In the genomic region with DNA sequence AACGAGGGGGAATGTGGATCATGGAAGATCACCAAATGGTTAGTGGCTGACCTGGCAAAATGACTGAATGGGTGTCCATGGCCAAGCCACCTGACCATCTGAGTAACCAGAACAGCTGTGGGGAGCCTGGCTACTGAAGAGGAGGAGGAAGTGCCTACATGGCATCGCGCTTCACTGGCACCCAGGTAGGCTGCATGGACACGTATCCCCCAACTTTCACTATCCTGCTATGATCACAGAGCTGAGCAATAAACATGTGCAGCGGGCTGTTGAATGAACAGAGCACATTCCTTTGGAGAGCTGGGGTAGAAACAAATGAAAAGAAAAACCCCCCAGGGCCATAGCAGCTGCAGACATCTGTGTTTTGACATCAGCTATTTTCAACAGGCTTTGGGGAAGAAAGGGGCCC, we compare ENCODE assay signal across 13 cellular contexts. TPM values are rescaled to one million over a fixed set of nuclear protein-coding genes. Genes with fewer than 3 reads are reported as not detected.
A peak's percentile ranks its signal among the peaks of the same experiment; 100 is the strongest.
DNase-seq lines count a peak whose midpoint lies in the region; ATAC-seq and TF ChIP-seq lines count a peak whose summit lies in the region.
"Had no signal": no experiment of that assay in that cellular context is flagged by ENCODE, and none has a peak within 500 bp of the region (broad histone marks: within the 10 kb centered on the region; RNA-seq: fewer than 3 reads in every experiment).

No MANE protein-coding gene starts in this region.

- H3K27ac ChIP-seq in naive thymus-derived CD4-positive, alpha-beta T cell (ENCODE audit: low read depth, low read length), result no peak overlapping the region
- H3K27ac ChIP-seq: SK-N-MC had no signal

- TF ChIP-seq CTCF in nephron progenitor cell (IDR thresholded peaks at IDR 0.05), result no peak

- intact Hi-C loops in naive thymus-derived CD4-positive, alpha-beta T cell (cut with micrococcal nuclease), result loop anchor here (5.0 to 10.0 kb wide), 5 partner anchors 60 to 1212 kb away; partner anchors contain the start of genes CYREN (in 1 of the 2), EXOC4 (in 1 of the 2) and STMP1 (in 1 of the 2)

- no peak overlapping the region for H3K4me3 Mint-ChIP-seq in activated naive CD4-positive, alpha-beta T cell treated with anti-CD3 and anti-CD28 coated beads, Interleukin-2, amount 10 ng/mL, durations not matched to agents 7 days and 5 days
- no peak overlapping the region for H3K4me3 Mint-ChIP-seq in nephron progenitor cell
- peak overlapping the region in 1 of 10 donors; percentile 10 for H3K4me3 Mint-ChIP-seq in naive thymus-derived CD4-positive, alpha-beta T cell
- H3K4me3 Mint-ChIP-seq: activated T-helper 17 cell treated with anti-CD3 and anti-CD28 coated beads, Interleukin-2, amount 50 U/mL, for 72 hours; stimulated activated naive CD8-positive, alpha-beta T cell treated with anti-CD3 and anti-CD28 coated beads, Interleukin-15, Interleukin-2, amounts not matched to agents 100 ng/mL and 50 ng/mL, for 24 hours had no signal

- H3K36me3 ChIP-seq in naive thymus-derived CD4-positive, alpha-beta T cell (ENCODE audit: control insufficient read depth in 2 of 3, insufficient read depth in 3 of 3, low read length in 3 of 3), result peaks cover 0 to 46% (median 10%) of the 10 kb centered on the region in 3 experiments

- POLR2A ChIA-PET in naive thymus-derived CD4-positive, alpha-beta T cell (lab: Charles Lee), result no interaction called here

- no peak for DNase-seq in activated naive CD4-positive, alpha-beta T cell treated with anti-CD3 and anti-CD28 coated beads, Interleukin-2, amount 10 ng/mL, durations not matched to agents 7 days and 5 days
- no peak for DNase-seq in activated naive CD4-positive, alpha-beta T cell (lab: John Stamatoyannopoulos, UW)
- DNase-seq in foreskin melanocyte (peak; percentile 70), nephron progenitor cell (no peak), T-helper 9 cell (no peak)
- no peak for DNase-seq in naive thymus-derived CD4-positive, alpha-beta T cell
- no peak for DNase-seq in NK-92 treated with Interleukin-12 subunit alpha and Interleukin-12 subunit beta, amount 100 ng/mL, for 24 hours (lab: John Stamatoyannopoulos, UW)
- DNase-seq: CD8-positive, alpha-beta memory T cell; dermis blood vessel endothelial cell had no signal

- peaks cover 7 to 20% of the 10 kb centered on the region in 2 donors for H3K4me1 ChIP-seq in naive thymus-derived CD4-positive, alpha-beta T cell (ENCODE audit: control insufficient read depth in 2 of 2, insufficient read depth in 2 of 2, low read length in 2 of 2)

- peaks cover 36% of the 10 kb centered on the region for H3K36me3 Mint-ChIP-seq in activated naive CD4-positive, alpha-beta T cell treated with anti-CD3 and anti-CD28 coated beads, Interleukin-2, amount 10 ng/mL, durations not matched to agents 7 days and 5 days
- peaks cover 60% of the 10 kb centered on the region for H3K36me3 Mint-ChIP-seq in nephron progenitor cell (ENCODE audit: low read depth)
- H3K36me3 Mint-ChIP-seq in naive thymus-derived CD4-positive, alpha-beta T cell, result peaks cover 9 to 48% (median 11%) of the 10 kb centered on the region in 5 donors

- H3K4me3 ChIP-seq in naive thymus-derived CD4-positive, alpha-beta T cell (ENCODE audit: low read length), result no peak overlapping the region
- H3K4me3 ChIP-seq: SK-N-MC had no signal

- H3K9me3 Mint-ChIP-seq in activated naive CD4-positive, alpha-beta T cell treated with anti-CD3 and anti-CD28 coated beads, Interleukin-2, amount 10 ng/mL, durations not matched to agents 7 days and 5 days, result no peaks in the 10 kb centered on the region
- no peaks in the 10 kb centered on the region for H3K9me3 Mint-ChIP-seq in nephron progenitor cell
- H3K9me3 Mint-ChIP-seq in naive thymus-derived CD4-positive, alpha-beta T cell, result no peaks in the 10 kb centered on the region
- H3K9me3 Mint-ChIP-seq: activated T-helper 17 cell treated with anti-CD3 and anti-CD28 coated beads, Interleukin-2, amount 50 U/mL, for 72 hours; CD8-positive, alpha-beta memory T cell; stimulated activated naive CD8-positive, alpha-beta T cell treated with anti-CD3 and anti-CD28 coated beads, Interleukin-15, Interleukin-2, amounts not matched to agents 100 ng/mL and 50 ng/mL, for 24 hours had no signal

- no peaks in the 10 kb centered on the region for H3K27me3 Mint-ChIP-seq in activated naive CD4-positive, alpha-beta T cell treated with anti-CD3 and anti-CD28 coated beads, Interleukin-2, amount 10 ng/mL, durations not matched to agents 7 days and 5 days
- peaks cover 2% of the 10 kb centered on the region for H3K27me3 Mint-ChIP-seq in nephron progenitor cell (ENCODE audit: low read depth, poor library complexity)
- no peaks in the 10 kb centered on the region for H3K27me3 Mint-ChIP-seq in naive thymus-derived CD4-positive, alpha-beta T cell
- H3K27me3 Mint-ChIP-seq: activated T-helper 17 cell treated with anti-CD3 and anti-CD28 coated beads, Interleukin-2, amount 50 U/mL, for 72 hours; CD8-positive, alpha-beta memory T cell; stimulated activated naive CD8-positive, alpha-beta T cell treated with anti-CD3 and anti-CD28 coated beads, Interleukin-15, Interleukin-2, amounts not matched to agents 100 ng/mL and 50 ng/mL, for 24 hours had no signal

- CTCF ChIA-PET in activated naive CD4-positive, alpha-beta T cell treated with anti-CD3 and anti-CD28 coated beads, Interleukin-2, amount 10 ng/mL, durations not matched to agents 7 days and 5 days (lab: Charles Lee), result interaction anchor here (1.7 kb wide), 1 partner anchor 20 kb away, joined by 5 read pairs; no protein-coding TSS in a partner anchor
- CTCF ChIA-PET in naive thymus-derived CD4-positive, alpha-beta T cell (lab: Charles Lee), result interaction anchor here (0.6 to 2.0 kb wide), 2 partner anchors 13 to 20 kb away, joined by 5 to 13 read pairs; no protein-coding TSS in a partner anchor

- no peaks in the 10 kb centered on the region for H3K9me3 ChIP-seq in naive thymus-derived CD4-positive, alpha-beta T cell (ENCODE audit: control insufficient read depth in 2 of 3, low read length in 3 of 3)

- no peak for ATAC-seq in HG02610 (IDR thresholded peaks at IDR 0.05; ENCODE audit: unreplicated experiment)
- no peak for ATAC-seq in naive thymus-derived CD4-positive, alpha-beta T cell
- ATAC-seq: activated T-helper 17 cell treated with anti-CD3 and anti-CD28 coated beads, Interleukin-2, amount 50 U/mL, for 72 hours had no signal

- H3K27ac Mint-ChIP-seq in activated naive CD4-positive, alpha-beta T cell treated with anti-CD3 and anti-CD28 coated beads, Interleukin-2, amount 10 ng/mL, durations not matched to agents 7 days and 5 days, result peak overlapping the region; percentile 64
- peak overlapping the region; percentile 68 for H3K27ac Mint-ChIP-seq in nephron progenitor cell
- H3K27ac Mint-ChIP-seq in naive thymus-derived CD4-positive, alpha-beta T cell, result peak overlapping the region in 4 of 9 donors; percentile 1 to 42 (median 41)
- H3K27ac Mint-ChIP-seq: activated T-helper 17 cell treated with anti-CD3 and anti-CD28 coated beads, Interleukin-2, amount 50 U/mL, for 72 hours; stimulated activated naive CD8-positive, alpha-beta T cell treated with anti-CD3 and anti-CD28 coated beads, Interleukin-15, Interleukin-2, amounts not matched to agents 100 ng/mL and 50 ng/mL, for 24 hours had no signal

- H3K4me1 Mint-ChIP-seq in activated naive CD4-positive, alpha-beta T cell treated with anti-CD3 and anti-CD28 coated beads, Interleukin-2, amount 10 ng/mL, durations not matched to agents 7 days and 5 days, result peaks cover 43% of the 10 kb centered on the region
- H3K4me1 Mint-ChIP-seq in nephron progenitor cell, result peaks cover 35% of the 10 kb centered on the region
- H3K4me1 Mint-ChIP-seq in naive thymus-derived CD4-positive, alpha-beta T cell, result peaks cover 29 to 53% (median 45%) of the 10 kb centered on the region in 7 donors

- no peaks in the 10 kb centered on the region for H3K27me3 ChIP-seq in naive thymus-derived CD4-positive, alpha-beta T cell (ENCODE audit: control insufficient read depth in 2 of 2, insufficient read depth in 2 of 2, low read length in 2 of 2)

RNA-seq across cellular contexts. Expression of gene AKR1B1, which starts 6.5 kb away (rescaled TPM):
- total RNA-seq in naive thymus-derived CD4-positive, alpha-beta T cell, result 100 to 1,000 TPM in 3 of 5 experiments, 10 to 100 TPM in 2; 62.2 to 108 (median 100) TPM
- polyA plus RNA-seq in naive thymus-derived CD4-positive, alpha-beta T cell, result 100 to 1,000 TPM; 169 to 206 TPM
